ENCODE assay signal across 1 cellular context in genomic region chr5:4941957-4942830, GRCh38.
TF ChIP-seq lines count a peak whose summit lies in the region.

No MANE protein-coding gene starts in this region.

TF ChIP-seq in GM23338, 12 proteins besides CTCF, POLR2A, EP300 and RAD21 (continued from another document):
- TF ChIP-seq ZNF462 (CRISPR knock-in tag; IDR thresholded peaks at IDR 0.05) = no peak
- TF ChIP-seq ZNF331 (CRISPR knock-in tag; IDR thresholded peaks at IDR 0.05; ENCODE audit: low read depth) = no peak
- TF ChIP-seq NANOG (IDR thresholded peaks at IDR 0.05; ENCODE audit: borderline replicate concordance) = no peak
- no peak for TF ChIP-seq STAT1 (IDR thresholded peaks at IDR 0.05; ENCODE audit: unreplicated experiment)
- no peak for TF ChIP-seq CREB1 (CRISPR knock-in tag; IDR thresholded peaks at IDR 0.05; ENCODE audit: low read depth)
- TF ChIP-seq ETS1 (IDR thresholded peaks at IDR 0.05) = no peak
- TF ChIP-seq REST (IDR thresholded peaks at IDR 0.05; ENCODE audit: unreplicated experiment) = no peak
- TF ChIP-seq JUNB (IDR thresholded peaks at IDR 0.05; ENCODE audit: unreplicated experiment) = no peak
- TF ChIP-seq EZH2phosphoT487 (IDR thresholded peaks at IDR 0.05; ENCODE audit: unreplicated experiment) = no peak
- TF ChIP-seq POLR2AphosphoS5 (IDR thresholded peaks at IDR 0.05; ENCODE audit: low read depth) = no peak
